8 cellular contexts compared by ENCODE assay signal in the genomic region with DNA sequence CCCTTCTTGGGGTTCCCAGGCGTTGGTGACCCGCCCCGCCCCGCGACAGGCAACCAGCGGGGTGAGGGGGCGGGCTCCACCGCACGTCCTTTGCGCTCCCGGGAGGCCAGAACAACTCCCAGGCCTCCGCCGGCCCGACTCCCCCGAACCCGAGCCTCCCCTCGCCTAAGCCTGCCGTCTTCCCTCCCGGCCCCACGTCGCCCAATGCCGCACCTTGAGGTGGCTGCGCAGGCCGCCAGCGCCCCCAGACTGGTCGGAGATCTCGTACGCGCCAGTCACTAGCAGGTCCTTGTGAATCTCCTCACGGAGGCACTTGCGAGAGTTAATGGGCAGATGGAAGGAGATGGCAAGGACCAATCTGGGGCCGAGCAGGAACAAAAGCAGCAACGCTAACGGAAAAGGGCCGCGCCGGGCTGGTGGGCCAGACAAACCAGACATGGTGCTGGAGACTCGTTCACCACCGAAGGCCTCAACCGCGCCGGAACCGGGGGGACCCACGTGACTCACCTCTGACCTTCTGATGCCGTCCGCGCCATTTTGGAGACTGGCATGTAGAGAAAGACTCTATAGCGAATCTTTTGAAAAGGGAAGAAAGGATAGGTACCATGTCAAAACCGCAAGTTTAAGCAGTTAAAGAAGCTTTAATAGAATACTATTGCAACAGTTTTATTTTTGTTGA. TPM values are rescaled to one million over a fixed set of nuclear protein-coding genes. Genes with fewer than 3 reads are reported as not detected.
DNase-seq lines count a peak whose midpoint lies in the region; ATAC-seq, FAIRE-seq and TF ChIP-seq lines count a peak whose summit lies in the region.

TMED10 (minus strand) TSS at position 471 of the 679 bp plus-strand sequence; CDS start at position 438, 33 bp downstream.

- no peaks in the 10 kb centered on the region for H3K9me3 ChIP-seq in mucosa of descending colon

- TF ChIP-seq CTCF in epithelial cell of esophagus (IDR thresholded peaks at IDR 0.05; ENCODE audit: insufficient read depth, low read depth, low read length, missing control alignments): no peak
- no peak for TF ChIP-seq CTCF in mucosa of descending colon (IDR thresholded peaks at IDR 0.05)

- peak; percentile 96 for DNase-seq in CD1c-positive myeloid dendritic cell (ENCODE audit: extremely low spot score)
- peak; percentile 62 for DNase-seq in GM19239 (ENCODE audit: insufficient read length, low spot score)
- DNase-seq in NK-92 (lab: John Stamatoyannopoulos, UW; ENCODE audit: unreplicated experiment): peak; percentile 53
- peak; percentile 90 for DNase-seq in activated T-cell treated with anti-CD3 and anti-CD28 coated beads for 1 hour (ENCODE audit: low read depth)
- DNase-seq in epithelial cell of esophagus (ENCODE audit: low read depth): peak; percentile 90
- DNase-seq in mucosa of descending colon: peak; percentile 91 to 93 (median 93)
- peak; percentile 80 for DNase-seq in stimulated activated CD8-positive, alpha-beta memory T cell treated with anti-CD3 and anti-CD28 coated beads, Interleukin-4, amount 100 ng/mL, for 24 hours (ENCODE audit: low read depth)

- intact Hi-C loops in mucosa of descending colon (cut with DNase I, micrococcal nuclease): no loop called here

- peak; percentile 63 for ATAC-seq in HG03442 (IDR thresholded peaks at IDR 0.05; ENCODE audit: unreplicated experiment)
- ATAC-seq in mucosa of descending colon: peak; percentile 90

- FAIRE-seq in GM19239 (lab: Jason Lieb, UNC): peak; percentile 90

- H3K4me3 ChIP-seq in epithelial cell of esophagus (ENCODE audit: low read length) (peak within 1 kb of the TSS; percentile 89), mucosa of descending colon (peak within 1 kb of the TSS; percentile 84)

- H3K4me1 ChIP-seq in mucosa of descending colon (ENCODE audit: low read depth): peaks cover 26% of the 10 kb centered on the region

- H3K36me3 ChIP-seq in mucosa of descending colon (ENCODE audit: low read depth): no peaks in the 10 kb centered on the region

RNA-seq across cellular contexts. Expression of gene TMED10, which starts in this region (rescaled TPM):
- total RNA-seq in mucosa of descending colon: 100 to 1,000 TPM; 223 to 411 (median 317) TPM

Comparison
In these comparisons a context has a peak if more than half of its experiments do, and no peak if none do; other contexts are left out.
1. Peak in every context shown above with its lines: DNase-seq, ATAC-seq and H3K4me3 ChIP-seq.